ENCODE assay signal across 9 cellular contexts in the genomic region with DNA sequence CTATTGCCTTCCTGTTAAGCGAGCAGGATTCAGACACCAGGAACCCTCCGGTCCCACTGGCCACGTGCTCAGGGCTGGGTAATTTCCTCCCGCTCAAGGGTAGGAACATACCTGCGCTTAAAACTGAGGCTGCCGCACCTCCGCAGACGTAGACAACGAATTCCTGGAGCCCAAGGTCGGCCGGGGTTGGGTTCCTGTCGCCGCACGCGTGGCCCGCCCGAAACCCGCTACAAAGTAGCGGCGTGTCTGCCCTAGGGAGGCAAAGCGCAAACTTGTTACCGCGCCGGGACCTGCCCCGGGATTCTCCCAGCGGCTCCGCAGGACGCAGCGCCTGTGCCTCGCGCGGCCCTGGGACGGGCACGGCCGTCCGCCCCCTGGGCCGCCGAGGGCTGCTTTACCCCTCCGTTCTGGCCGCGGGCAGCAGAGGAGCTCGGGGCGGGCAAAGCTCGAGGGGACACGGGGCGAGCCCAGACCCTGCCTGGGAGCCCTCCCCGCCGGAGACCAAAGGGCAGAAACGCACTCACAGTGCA. TPM values are rescaled to one million over a fixed set of nuclear protein-coding genes. Genes with fewer than 3 reads are reported as not detected.
A peak's percentile ranks its signal among the peaks of the same experiment; 100 is the strongest.
DNase-seq lines count a peak whose midpoint lies in the region; ATAC-seq, FAIRE-seq and TF ChIP-seq lines count a peak whose summit lies in the region.
"Had no signal": no experiment of that assay in that cellular context is flagged by ENCODE, and none has a peak within 500 bp of the region (broad histone marks: within the 10 kb centered on the region; RNA-seq: fewer than 3 reads in every experiment).

No MANE protein-coding gene starts in this region.

- FAIRE-seq in GM19239 (lab: Jason Lieb, UNC), result no peak
- FAIRE-seq: islet of Langerhans had no signal

- intact Hi-C loops in right cardiac atrium (cut with DNase I) (loop anchor here in 1 of 4 donors (10.0 kb wide), 1 partner anchor 114 kb away; a partner anchor contains a TSS), sciatic nerve (cut with DNase I) (no loop called here)

- H3K9me3 Mint-ChIP-seq in activated naive CD8-positive, alpha-beta T cell treated with anti-CD3 and anti-CD28 coated beads for 36 hours, result no peaks in the 10 kb centered on the region

- H3K27ac Mint-ChIP-seq in activated naive CD8-positive, alpha-beta T cell treated with anti-CD3 and anti-CD28 coated beads for 36 hours, result no peak overlapping the region

- no peak overlapping the region for H3K27ac ChIP-seq in right cardiac atrium (ENCODE audit: low read length)

- H3K27me3 ChIP-seq in right cardiac atrium (ENCODE audit: control insufficient read depth, insufficient read depth), result no peaks in the 10 kb centered on the region

- H3K27me3 Mint-ChIP-seq in activated naive CD8-positive, alpha-beta T cell treated with anti-CD3 and anti-CD28 coated beads for 36 hours, result peaks cover 55% of the 10 kb centered on the region

- WGBS in right cardiac atrium, result 2% methylated on average over 49 of the region's 49 CpGs

- H3K4me1 ChIP-seq in right cardiac atrium (ENCODE audit: control insufficient read depth, insufficient read depth, low read length), result no peaks in the 10 kb centered on the region

- H3K4me3 ChIP-seq in HFF-Myc (replicated peaks; ENCODE audit: low read depth, low read length), result peak overlapping the region; percentile 50
- H3K4me3 ChIP-seq in right cardiac atrium (ENCODE audit: low read length), result peak overlapping the region; percentile 37

- H3K36me3 Mint-ChIP-seq in activated naive CD8-positive, alpha-beta T cell treated with anti-CD3 and anti-CD28 coated beads for 36 hours, result no peaks in the 10 kb centered on the region

- no peaks in the 10 kb centered on the region for H3K9me3 ChIP-seq in right cardiac atrium (ENCODE audit: control insufficient read depth, low read length)

- H3K4me3 Mint-ChIP-seq in activated naive CD8-positive, alpha-beta T cell treated with anti-CD3 and anti-CD28 coated beads for 36 hours, result peak overlapping the region; percentile 68

- peaks cover 5% of the 10 kb centered on the region for H3K4me1 Mint-ChIP-seq in activated naive CD8-positive, alpha-beta T cell treated with anti-CD3 and anti-CD28 coated beads for 36 hours

- no peak for DNase-seq in HFF-Myc (ENCODE audit: extremely low read depth, low read depth)
- peak; percentile 14 for DNase-seq in activated naive CD8-positive, alpha-beta T cell treated with anti-CD3 and anti-CD28 coated beads for 36 hours
- DNase-seq in right cardiac atrium, result peak; percentile 16 to 54 (median 44)
- no peak for DNase-seq in sciatic nerve (ENCODE audit: low spot score)
- no peak for DNase-seq in NCI-H524 treated with DMSO at 0.1 percent for 48 hours (lab: John Stamatoyannopoulos, UW)
- DNase-seq in GM19239 (ENCODE audit: insufficient read length, low spot score), result no peak

- peak; percentile 65 to 78 for ATAC-seq in right cardiac atrium
- ATAC-seq in sciatic nerve, result peak; percentile 62
- no peak for ATAC-seq in GM18870 (IDR thresholded peaks at IDR 0.05; ENCODE audit: unreplicated experiment)
- ATAC-seq in GM19452 (IDR thresholded peaks at IDR 0.05; ENCODE audit: unreplicated experiment), result no peak

- no peak for TF ChIP-seq CTCF in HFF-Myc (IDR thresholded peaks at IDR 0.05; ENCODE audit: low read depth, low read length, missing control alignments)

RNA-seq across cellular contexts. Expression of a gene that starts 0.3 kb away (rescaled TPM):
- total RNA-seq in activated naive CD8-positive, alpha-beta T cell treated with anti-CD3 and anti-CD28 coated beads for 36 hours, result under 1 TPM; 0.06 to 0.12 TPM
- total RNA-seq in right cardiac atrium, result 1 to 10 TPM; 1.0 to 3.8 (median 2.9) TPM
- polyA plus RNA-seq in right cardiac atrium, result 2.3 TPM
- 0.27 TPM for total RNA-seq in sciatic nerve

Comparison
In these comparisons a context has a peak if more than half of its experiments do, and no peak if none do; other contexts are left out.
1. DNase-seq: peak in activated naive CD8-positive, alpha-beta T cell treated with anti-CD3 and anti-CD28 coated beads for 36 hours (single experiment) and right cardiac atrium (3 of 3); none in HFF-Myc (single experiment), sciatic nerve (single experiment), NCI-H524 treated with DMSO at 0.1 percent for 48 hours (single experiment) and GM19239 (single experiment).
2. ATAC-seq: peak in right cardiac atrium (2 of 2) and sciatic nerve (single experiment); none in GM18870 (single experiment) and GM19452 (single experiment).